In the genomic region with DNA sequence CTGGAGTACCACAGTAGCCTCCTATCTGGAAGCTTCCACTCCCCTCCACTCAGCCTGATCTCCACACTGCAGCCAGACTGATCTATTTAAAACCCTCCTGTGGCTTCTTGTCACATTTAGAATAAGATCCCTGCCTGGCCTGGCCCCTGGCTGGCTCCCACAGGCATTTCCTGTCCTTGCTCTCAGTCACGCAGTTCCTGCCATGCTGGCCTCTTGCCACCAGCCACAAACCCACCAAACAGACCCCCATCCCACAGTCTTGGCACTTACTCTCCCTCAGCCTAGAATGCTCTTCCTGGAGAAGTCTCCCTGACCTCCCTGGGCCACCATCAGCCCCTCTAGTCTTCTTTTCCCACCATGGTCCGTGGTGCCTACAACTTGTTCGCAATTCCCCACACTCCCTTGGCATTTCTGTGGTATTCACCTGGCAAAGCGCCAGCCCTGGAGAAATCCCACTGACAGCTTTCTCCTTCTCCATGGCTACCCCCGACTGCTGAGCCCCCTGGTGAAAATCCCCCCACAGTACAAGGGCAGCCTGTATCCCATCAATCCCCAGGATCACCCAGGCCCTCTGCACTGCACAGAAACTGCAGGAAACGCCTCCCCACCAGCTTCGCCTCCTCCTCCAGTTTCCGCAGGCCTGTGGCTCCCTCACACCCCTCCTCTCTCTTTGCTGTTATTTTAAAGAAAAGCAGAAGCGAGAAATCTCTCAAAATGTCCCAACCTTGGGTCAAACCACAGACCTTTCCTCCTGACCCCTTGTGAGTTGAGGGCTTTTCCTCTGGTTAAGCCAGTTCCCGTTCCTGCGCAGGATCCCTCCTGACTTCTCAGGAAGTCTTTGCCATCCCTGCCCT, we compare ENCODE assay signal across 8 cellular contexts.
A peak's percentile ranks its signal among the peaks of the same experiment; 100 is the strongest.
DNase-seq lines count a peak whose midpoint lies in the region; ATAC-seq and TF ChIP-seq lines count a peak whose summit lies in the region.

No MANE protein-coding gene starts in this region.

- peaks cover 28% of the 10 kb centered on the region for H3K4me1 ChIP-seq in IMR-90 (ENCODE audit: control insufficient read depth, insufficient read depth, low read length)

- peak overlapping the region; percentile 89 for H3K23ac ChIP-seq in IMR-90 (ENCODE audit: low read depth, low read length)

- intact Hi-C loops in IMR-90 (cut with micrococcal nuclease): no loop called here

- in situ Hi-C loops in IMR-90 (cut with MboI; ENCODE audit: low sequenced_read_pairs): loop anchor here (10.0 kb wide), 1 partner anchor 271 kb away; a partner anchor contains a TSS

- H3K79me1 ChIP-seq in IMR-90 (ENCODE audit: low read depth in 1 of 2, low read length in 2 of 2): no peaks in the 10 kb centered on the region; a peak in 1 of 4 replicates

- POLR2A ChIA-PET in IMR-90 (lab: Charles Lee; ENCODE audit: unreplicated experiment): no interaction called here

- BruUV-seq in IMR-90 (replicated peaks; lab: Mats Ljungman, UMichigan): no TSS peak

- DNase-seq in GM06990 (ENCODE audit: extremely low read depth, insufficient read length) (peak; percentile 61), IMR-90 (peak; percentile 45), amniotic epithelial cell (ENCODE audit: low read depth) (peak; percentile 47), midbrain (lab: John Stamatoyannopoulos, UW) (peak; percentile 28), NCI-H146 (lab: John Stamatoyannopoulos, UW) (no peak), erythroblast (lab: John Stamatoyannopoulos, UW) (no peak), retina (no peak)

- H3K18ac ChIP-seq in IMR-90 (ENCODE audit: low read depth, low read length): peak overlapping the region; percentile 71

- H4K5ac ChIP-seq in IMR-90 (ENCODE audit: low read depth, low read length): peak overlapping the region; percentile 88

- dilution Hi-C loops in IMR-90 (cut with HindIII; ENCODE audit: low sequenced_read_pairs, unreplicated experiment): no loop called here

- peak; percentile 80 for ATAC-seq in GM21529 (IDR thresholded peaks at IDR 0.05; ENCODE audit: unreplicated experiment)
- ATAC-seq in IMR-90 (ENCODE audit: low read depth): peak; percentile 68

- WGBS in IMR-90 (ENCODE audit: extremely low coverage in 2 of 2, insufficient read length in 1 of 2), 2 experiments: 23% methylated on average over 6 of the region's 11 CpGs; no CpG with 5 or more reads in 1 of the 2 experiments

- CTCF ChIA-PET in IMR-90 (lab: Yijun Ruan, JAX): interaction anchor here (0.8 to 1.7 kb wide), 2 partner anchors 16 to 20 kb away, joined by 3 to 6 read pairs; no protein-coding TSS in a partner anchor

- peak overlapping the region; percentile 95 for H3K4ac ChIP-seq in IMR-90 (ENCODE audit: low read depth, low read length)

- H4K8ac ChIP-seq in IMR-90 (ENCODE audit: low read depth in 2 of 2, low read length in 2 of 2): peak overlapping the region; percentile 60 to 82; a peak in 3 of 4 replicates

- peak overlapping the region; percentile 17; the same call in 1 of the 2 replicates for H3K56ac ChIP-seq in IMR-90 (ENCODE audit: extremely low read depth, insufficient read depth, low read length)

- TF ChIP-seq POLR2A in IMR-90 (IDR thresholded peaks at IDR 0.05; ENCODE audit: low read depth, low read length) (no peak), erythroblast (IDR thresholded peaks at IDR 0.05; ENCODE audit: low read length) (no peak)

- H2BK20ac ChIP-seq in IMR-90 (ENCODE audit: low read depth, low read length): peak overlapping the region; percentile 96

- peak overlapping the region; percentile 81; the same call in 2 of the 3 replicates for H2BK15ac ChIP-seq in IMR-90 (ENCODE audit: low read depth, low read length)

- H3K4me3 ChIP-seq in GM06990 (replicated peaks; ENCODE audit: low read depth, low read length): peak overlapping the region; percentile 1; the same call in 1 of the 2 replicates
- no peak overlapping the region for H3K4me3 ChIP-seq in IMR-90 (ENCODE audit: insufficient read depth, low read depth, low read length)

- peaks cover 28% of the 10 kb centered on the region for H3K9me1 ChIP-seq in IMR-90 (ENCODE audit: insufficient read depth, low read length)

- no peaks in the 10 kb centered on the region for H3K36me3 ChIP-seq in GM06990 (ENCODE audit: control insufficient read depth, insufficient read depth, low read length)
- H3K36me3 ChIP-seq in IMR-90 (ENCODE audit: control insufficient read depth, insufficient read depth, low read length): no peaks in the 10 kb centered on the region

- H3K27ac ChIP-seq in IMR-90 (ENCODE audit: insufficient read depth, low read length): peak overlapping the region; percentile 58

- H3K27me3 ChIP-seq in GM06990 (replicated peaks; ENCODE audit: control insufficient read depth, insufficient read depth, low read length) (no peaks in the 10 kb centered on the region), IMR-90 (ENCODE audit: control insufficient read depth, insufficient read depth, low read length) (no peaks in the 10 kb centered on the region)

- peak overlapping the region; percentile 90 for H3K14ac ChIP-seq in IMR-90 (replicated peaks; ENCODE audit: low read depth, low read length)

- peak overlapping the region; percentile 91 for H4K91ac ChIP-seq in IMR-90 (ENCODE audit: insufficient read depth, low read depth, low read length)

- no peaks in the 10 kb centered on the region; the same call in 1 of the 2 replicates for H3K9me3 ChIP-seq in IMR-90 (ENCODE audit: control insufficient read depth, insufficient read depth, low read length)

- H2BK120ac ChIP-seq in IMR-90 (ENCODE audit: low read depth, low read length): peak overlapping the region; percentile 90

- TF ChIP-seq CTCF in GM06990 (IDR thresholded peaks at IDR 0.05; ENCODE audit: insufficient read depth, low read length, poor library complexity, severe bottlenecking) (no peak), IMR-90 (conservative IDR thresholded peaks at IDR 0.05; ENCODE audit: low read depth, low read length) (no peak)

- no peak for TF ChIP-seq RAD21 in IMR-90 (IDR thresholded peaks at IDR 0.05; ENCODE audit: low read length)

- no peaks in the 10 kb centered on the region for H4K20me1 ChIP-seq in IMR-90 (ENCODE audit: insufficient read depth, low read length)

- H2AFZ ChIP-seq in IMR-90 (replicated peaks; ENCODE audit: low read length, poor library complexity): peak overlapping the region; percentile 75

- peak overlapping the region; percentile 35; the same call in 1 of the 2 replicates for H3K4me2 ChIP-seq in IMR-90 (ENCODE audit: low read depth, low read length)

- H2AK9ac ChIP-seq in IMR-90 (replicated peaks; ENCODE audit: low read depth, low read length, poor library complexity): peak overlapping the region; percentile 55

- H2BK5ac ChIP-seq in IMR-90 (ENCODE audit: low read depth, low read length, poor library complexity, severe bottlenecking): peak overlapping the region; percentile 62

- H2AK5ac ChIP-seq in IMR-90 (ENCODE audit: low read depth, low read length): peak overlapping the region; percentile 100

- peak overlapping the region; percentile 30; the same call in 1 of the 2 replicates for H3K9ac ChIP-seq in IMR-90 (ENCODE audit: low read depth, low read length)

TF ChIP-seq in IMR-90, 13 proteins besides CTCF, POLR2A, EP300 and RAD21:
- no peak for TF ChIP-seq CEBPB (IDR thresholded peaks at IDR 0.05; ENCODE audit: low read depth, low read length)
- no peak for TF ChIP-seq MAFK (IDR thresholded peaks at IDR 0.05; ENCODE audit: low read depth, low read length)
- TF ChIP-seq RFX5 (IDR thresholded peaks at IDR 0.05; ENCODE audit: low read depth, low read length): no peak
- no peak for TF ChIP-seq CHD1 (IDR thresholded peaks at IDR 0.05; ENCODE audit: low read depth, low read length)
- TF ChIP-seq, protein P1, sequence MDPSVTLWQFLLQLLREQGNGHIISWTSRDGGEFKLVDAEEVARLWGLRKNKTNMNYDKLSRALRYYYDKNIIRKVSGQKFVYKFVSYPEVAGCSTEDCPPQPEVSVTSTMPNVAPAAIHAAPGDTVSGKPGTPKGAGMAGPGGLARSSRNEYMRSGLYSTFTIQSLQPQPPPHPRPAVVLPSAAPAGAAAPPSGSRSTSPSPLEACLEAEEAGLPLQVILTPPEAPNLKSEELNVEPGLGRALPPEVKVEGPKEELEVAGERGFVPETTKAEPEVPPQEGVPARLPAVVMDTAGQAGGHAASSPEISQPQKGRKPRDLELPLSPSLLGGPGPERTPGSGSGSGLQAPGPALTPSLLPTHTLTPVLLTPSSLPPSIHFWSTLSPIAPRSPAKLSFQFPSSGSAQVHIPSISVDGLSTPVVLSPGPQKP (IDR thresholded peaks at IDR 0.05; ENCODE audit: borderline replicate concordance, low read depth, low read length): no peak
- TF ChIP-seq, protein P2, sequence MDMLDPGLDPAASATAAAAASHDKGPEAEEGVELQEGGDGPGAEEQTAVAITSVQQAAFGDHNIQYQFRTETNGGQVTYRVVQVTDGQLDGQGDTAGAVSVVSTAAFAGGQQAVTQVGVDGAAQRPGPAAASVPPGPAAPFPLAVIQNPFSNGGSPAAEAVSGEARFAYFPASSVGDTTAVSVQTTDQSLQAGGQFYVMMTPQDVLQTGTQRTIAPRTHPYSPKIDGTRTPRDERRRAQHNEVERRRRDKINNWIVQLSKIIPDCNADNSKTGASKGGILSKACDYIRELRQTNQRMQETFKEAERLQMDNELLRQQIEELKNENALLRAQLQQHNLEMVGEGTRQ (IDR thresholded peaks at IDR 0.05; ENCODE audit: low read depth, low read length): no peak
- TF ChIP-seq BHLHE40 (IDR thresholded peaks at IDR 0.05; ENCODE audit: low read depth, low read length): no peak
- TF ChIP-seq MXI1 (IDR thresholded peaks at IDR 0.05; ENCODE audit: borderline replicate concordance, low read depth, low read length): no peak
- no peak for TF ChIP-seq MAZ (IDR thresholded peaks at IDR 0.05; ENCODE audit: borderline replicate concordance, low read depth, low read length)
- no peak for TF ChIP-seq NFE2L2 (IDR thresholded peaks at IDR 0.05; ENCODE audit: low read depth, low read length)
- no peak for TF ChIP-seq FOS (IDR thresholded peaks at IDR 0.05; ENCODE audit: low read depth, low read length)
- no peak for TF ChIP-seq RCOR1 (IDR thresholded peaks at IDR 0.05; ENCODE audit: insufficient replicate concordance, low read length)

Comparison
In these comparisons a context has a peak if more than half of its experiments do, and no peak if none do; other contexts are left out.
1. DNase-seq: peak in GM06990 (single experiment), IMR-90 (single experiment), amniotic epithelial cell (single experiment) and midbrain (single experiment); none in NCI-H146 (single experiment), erythroblast (0 of 2) and retina (single experiment).